Comparison of ENCODE assay signal across 15 cellular contexts in genomic region chr4:56733352-56733751, GRCh38. TPM values are rescaled to one million over a fixed set of nuclear protein-coding genes. Genes with fewer than 3 reads are reported as not detected.
DNase-seq lines count a peak whose midpoint lies in the region; ATAC-seq and TF ChIP-seq lines count a peak whose summit lies in the region.
"Had no signal": no experiment of that assay in that cellular context is flagged by ENCODE, and none has a peak within 500 bp of the region (broad histone marks: within the 10 kb centered on the region; RNA-seq: fewer than 3 reads in every experiment).

No MANE protein-coding gene starts in this region.

- H3K27me3 Mint-ChIP-seq in endothelial cell (ENCODE audit: unreplicated experiment) (peaks cover 2% of the 10 kb centered on the region), type B pancreatic cell (no peaks in the 10 kb centered on the region)
- H3K27me3 Mint-ChIP-seq: CD4-positive, alpha-beta T cell had no signal

- peaks cover 11% of the 10 kb centered on the region for H3K4me1 ChIP-seq in RWPE2 (ENCODE audit: insufficient read depth, poor library complexity, severe bottlenecking)

- peaks cover 2% of the 10 kb centered on the region for H3K9me3 ChIP-seq in RWPE2 (ENCODE audit: severe bottlenecking)

- H3K27ac ChIP-seq in RWPE2 (ENCODE audit: poor library complexity, severe bottlenecking) = no peak overlapping the region
- H3K27ac ChIP-seq: GM23248 had no signal

- H3K27me3 ChIP-seq in RWPE2 (ENCODE audit: insufficient read depth, poor library complexity, severe bottlenecking) = no peaks in the 10 kb centered on the region

- H3K9me3 Mint-ChIP-seq in endothelial cell (ENCODE audit: unreplicated experiment) (no peaks in the 10 kb centered on the region), type B pancreatic cell (peaks cover 7% of the 10 kb centered on the region)
- H3K9me3 Mint-ChIP-seq: CD4-positive, alpha-beta T cell had no signal

- peak; percentile 36; the same call in 1 of the 3 replicates for ATAC-seq in RWPE2 (ENCODE audit: low read depth)

- no peaks in the 10 kb centered on the region for H3K36me3 ChIP-seq in RWPE2 (ENCODE audit: low read depth)

- H3K36me3 Mint-ChIP-seq in endothelial cell (ENCODE audit: low read depth, unreplicated experiment) = no peaks in the 10 kb centered on the region
- no peaks in the 10 kb centered on the region for H3K36me3 Mint-ChIP-seq in type B pancreatic cell

- no peak overlapping the region for H3K4me3 Mint-ChIP-seq in endothelial cell (ENCODE audit: unreplicated experiment)
- H3K4me3 Mint-ChIP-seq in type B pancreatic cell = no peak overlapping the region
- H3K4me3 Mint-ChIP-seq: B cell; CD4-positive, alpha-beta T cell had no signal

- no peak for TF ChIP-seq CTCF in RWPE2 (IDR thresholded peaks at IDR 0.05; ENCODE audit: poor library complexity, severe bottlenecking)
- TF ChIP-seq CTCF in endothelial cell (IDR thresholded peaks at IDR 0.05; ENCODE audit: unreplicated experiment) = no peak
- TF ChIP-seq CTCF in type B pancreatic cell (conservative IDR thresholded peaks at IDR 0.05) = no peak

- H3K27ac Mint-ChIP-seq in endothelial cell (ENCODE audit: unreplicated experiment) (peak overlapping the region; percentile 28), type B pancreatic cell (peak overlapping the region; percentile 64)
- H3K27ac Mint-ChIP-seq: B cell; CD4-positive, alpha-beta T cell had no signal

- no peaks in the 10 kb centered on the region for H3K4me1 Mint-ChIP-seq in endothelial cell (ENCODE audit: unreplicated experiment)
- no peaks in the 10 kb centered on the region for H3K4me1 Mint-ChIP-seq in type B pancreatic cell (ENCODE audit: unreplicated experiment)

- DNase-seq in RWPE2 (ENCODE audit: low spot score) (no peak), endothelial cell (ENCODE audit: low spot score) (no peak), iPS-NIHi11 (ENCODE audit: low spot score) (peak; percentile 1), type B pancreatic cell (ENCODE audit: extremely low spot score, unreplicated experiment) (no peak), dedifferentiated amniotic fluid mesenchymal stem cell (ENCODE audit: extremely low spot score) (no peak), cerebellar cortex (ENCODE audit: low spot score) (no peak), glomerular visceral epithelial cell (ENCODE audit: extremely low spot score) (no peak)
- DNase-seq: C1 segment of cervical spinal cord; Calu3; CD4-positive, alpha-beta T cell; DMS 273 treated with DMSO at 0.1 percent for 48 hours; GM23248 had no signal

- H3K4me3 ChIP-seq in RWPE2 (ENCODE audit: severe bottlenecking) = no peak overlapping the region
- H3K4me3 ChIP-seq: GM23248 had no signal

RNA-seq across cellular contexts. Expression of gene HOPX, which starts 52.3 kb away (rescaled TPM):
- total RNA-seq in endothelial cell (ENCODE audit: unreplicated experiment) = 4.2 TPM
- 42.1 and 136 TPM in 2 replicates for total RNA-seq in type B pancreatic cell (ENCODE audit: low replicate concordance)
- total RNA-seq: A172, Calu3, Daoy, GM23248 had no signal
